ENCODE assay signal across 7 cellular contexts in the genomic region with DNA sequence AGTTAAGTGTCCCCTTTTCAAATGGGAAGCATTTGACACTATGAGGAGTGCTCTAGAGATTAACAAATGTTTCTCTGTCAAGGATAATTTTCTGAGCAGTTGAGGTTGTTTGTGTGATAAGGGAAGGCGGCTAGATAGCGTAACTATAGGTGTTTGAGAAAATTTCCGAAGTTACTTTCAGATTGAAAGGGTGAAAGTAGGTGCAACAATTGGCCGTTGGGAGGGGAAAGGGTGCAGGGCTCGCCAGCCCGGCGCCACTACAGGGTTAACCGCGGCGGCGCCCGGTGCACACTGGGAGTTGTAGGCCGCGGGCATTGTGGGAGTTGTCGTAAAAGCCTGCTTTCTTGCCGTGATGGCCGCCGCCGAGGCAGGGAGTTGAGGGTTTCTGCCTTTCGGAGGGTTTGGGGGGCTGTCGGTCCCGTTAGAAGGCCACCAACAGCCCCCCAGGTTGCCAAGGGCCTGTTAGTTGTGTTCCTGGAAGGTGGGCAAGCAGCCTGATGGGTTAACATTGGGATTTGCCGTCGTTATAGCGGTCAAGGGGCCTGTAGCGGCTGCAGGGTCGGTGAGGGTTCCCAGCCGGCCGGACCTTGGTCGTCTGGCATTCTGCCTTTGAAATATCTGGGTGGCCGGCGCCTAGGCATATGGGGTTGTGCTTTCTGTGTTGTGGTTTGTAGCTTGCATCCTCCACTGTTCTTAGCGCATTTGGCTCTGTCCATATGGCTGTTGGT. TPM values are rescaled to one million over a fixed set of nuclear protein-coding genes. Genes with fewer than 3 reads are reported as not detected.
DNase-seq lines count a peak whose midpoint lies in the region; ATAC-seq and TF ChIP-seq lines count a peak whose summit lies in the region.

No MANE protein-coding gene starts in this region.

- peaks cover 33% of the 10 kb centered on the region for H3K79me2 ChIP-seq in hepatocyte

- H3K4me3 Mint-ChIP-seq in T-helper 2 cell treated with Interferon-gamma antibody and Interleukin-4, amounts not matched to agents 5 μg/mL and 100 μg/mL, for 36 hours = peak overlapping the region; percentile 94

- ATAC-seq in GM18502 (IDR thresholded peaks at IDR 0.05; ENCODE audit: poor library complexity, unreplicated experiment) = peak; percentile 99
- peak; percentile 97 for ATAC-seq in HG02938 (IDR thresholded peaks at IDR 0.05; ENCODE audit: unreplicated experiment)

- H3K36me3 ChIP-seq in hepatocyte (replicated peaks; ENCODE audit: insufficient read depth, low read depth) = no peaks in the 10 kb centered on the region
- no peaks in the 10 kb centered on the region for H3K36me3 ChIP-seq in rectal smooth muscle tissue (ENCODE audit: control insufficient read depth, insufficient read depth, low read length)

- peak overlapping the region; percentile 86 for H3K27ac Mint-ChIP-seq in T-helper 2 cell treated with Interferon-gamma antibody and Interleukin-4, amounts not matched to agents 5 μg/mL and 100 μg/mL, for 36 hours

- peak overlapping the region; percentile 68 for H3K9ac ChIP-seq in rectal smooth muscle tissue (ENCODE audit: low read length)

- H3K27me3 Mint-ChIP-seq in T-helper 2 cell treated with Interferon-gamma antibody and Interleukin-4, amounts not matched to agents 5 μg/mL and 100 μg/mL, for 36 hours (ENCODE audit: low read depth) = peaks cover 15% of the 10 kb centered on the region

- H3K27ac ChIP-seq in hepatocyte (peak overlapping the region; percentile 68), rectal smooth muscle tissue (ENCODE audit: low read depth, low read length) (peak overlapping the region; percentile 26)

- peaks cover 5% of the 10 kb centered on the region for H3K36me3 Mint-ChIP-seq in T-helper 2 cell treated with Interferon-gamma antibody and Interleukin-4, amounts not matched to agents 5 μg/mL and 100 μg/mL, for 36 hours (ENCODE audit: low read depth)

- H3K27me3 ChIP-seq in hepatocyte = peaks cover 18% of the 10 kb centered on the region
- no peaks in the 10 kb centered on the region for H3K27me3 ChIP-seq in rectal smooth muscle tissue (ENCODE audit: control insufficient read depth, insufficient read depth, low read length)

- peaks cover 20% of the 10 kb centered on the region for H3K4me1 Mint-ChIP-seq in T-helper 2 cell treated with Interferon-gamma antibody and Interleukin-4, amounts not matched to agents 5 μg/mL and 100 μg/mL, for 36 hours (ENCODE audit: low read depth)

- H3K9me3 ChIP-seq in hepatocyte (ENCODE audit: low read depth) = no peaks in the 10 kb centered on the region

- DNase-seq in NCI-H1694 treated with DMSO at 0.1 percent for 48 hours (lab: John Stamatoyannopoulos, UW) (peak; percentile 62), astrocyte of the cerebellum (ENCODE audit: low read depth) (peak; percentile 49), hepatocyte (ENCODE audit: low spot score) (peak; percentile 93)
- peak; percentile 89 for DNase-seq in T-helper 2 cell treated with Interferon-gamma antibody and Interleukin-4, amounts not matched to agents 5 μg/mL and 100 μg/mL, for 36 hours (ENCODE audit: low spot score)

- no peaks in the 10 kb centered on the region for H3K9me2 ChIP-seq in hepatocyte (replicated peaks; ENCODE audit: insufficient read depth)

- peak overlapping the region; percentile 87 for H3K4me3 ChIP-seq in astrocyte of the cerebellum (ENCODE audit: low read depth, low read length)
- peak overlapping the region; percentile 68 for H3K4me3 ChIP-seq in hepatocyte
- peak overlapping the region; percentile 75 for H3K4me3 ChIP-seq in rectal smooth muscle tissue (ENCODE audit: low read length)

- in situ Hi-C loops in astrocyte of the cerebellum (cut with HindIII; ENCODE audit: low sequenced_read_pairs) = no loop called here

- TF ChIP-seq CTCF in astrocyte of the cerebellum (IDR thresholded peaks at IDR 0.05; ENCODE audit: low read depth, low read length, missing control alignments) = no peak
- TF ChIP-seq CTCF in hepatocyte (IDR thresholded peaks at IDR 0.05; ENCODE audit: poor library complexity) = no peak

- H4K20me1 ChIP-seq in hepatocyte (ENCODE audit: insufficient read depth, poor library complexity, severe bottlenecking) = no peaks in the 10 kb centered on the region

- H2AFZ ChIP-seq in hepatocyte = peak overlapping the region; percentile 81

- peak overlapping the region; percentile 90 for H3K4me2 ChIP-seq in hepatocyte

- H3K4me1 ChIP-seq in hepatocyte (ENCODE audit: insufficient read depth) (peaks cover 7% of the 10 kb centered on the region), rectal smooth muscle tissue (ENCODE audit: control insufficient read depth, insufficient read depth, low read length) (peaks cover 7% of the 10 kb centered on the region)

- H3K9me3 Mint-ChIP-seq in T-helper 2 cell treated with Interferon-gamma antibody and Interleukin-4, amounts not matched to agents 5 μg/mL and 100 μg/mL, for 36 hours = peaks cover 10% of the 10 kb centered on the region

- WGBS in hepatocyte (ENCODE audit: low lambda C conversion rate, missing lambda C conversion rate) = under 1% methylated on average over 33 of the region's 33 CpGs

RNA-seq across cellular contexts. Expression of gene HSD17B12, which starts 36.5 kb away (rescaled TPM):
- 137 and 140 TPM in 2 replicates for total RNA-seq in hepatocyte
- 78.7 and 83.2 TPM in 2 replicates for polyA plus RNA-seq in hepatocyte

Comparison
In these comparisons a context has a peak if more than half of its experiments do, and no peak if none do; other contexts are left out.
1. Peak in every context shown above with its lines: DNase-seq, ATAC-seq, H3K4me3 ChIP-seq and H3K27ac ChIP-seq.